In genomic region chr11:115523727-115524399, GRCh38 we compare ENCODE assay signal across 1 cellular context.
TF ChIP-seq lines count a peak whose summit lies in the region.

No MANE protein-coding gene starts in this region.

TF ChIP-seq in HepG2, 621 proteins besides CTCF, POLR2A, EP300 and RAD21 (continued from another document and continues in another):
- 0 out of 2 replicates have a peak, but pooled peaks have one; percentile 63 for TF ChIP-seq SNAPC4 (CRISPR knock-in tag; IDR thresholded peaks at IDR 0.05)
- TF ChIP-seq HINFP (CRISPR knock-in tag; IDR thresholded peaks at IDR 0.05; ENCODE audit: low read depth) = no peak
- TF ChIP-seq RAD51 (IDR thresholded peaks at IDR 0.05; ENCODE audit: borderline replicate concordance) = no peak
- TF ChIP-seq CBFB (CRISPR knock-in tag; IDR thresholded peaks at IDR 0.05) = no peak
- TF ChIP-seq RNF2 (conservative IDR thresholded peaks at IDR 0.05; ENCODE audit: low read depth) = no peak
- TF ChIP-seq ZNF740 (CRISPR knock-in tag; IDR thresholded peaks at IDR 0.05) = no peak
- TF ChIP-seq ZNF816 (CRISPR knock-in tag; IDR thresholded peaks at IDR 0.05; ENCODE audit: borderline replicate concordance) = no peak
- no peak for TF ChIP-seq ATRX (CRISPR knock-in tag; IDR thresholded peaks at IDR 0.05; ENCODE audit: borderline replicate concordance)
- no peak for TF ChIP-seq TSC22D2 (CRISPR knock-in tag; IDR thresholded peaks at IDR 0.05; ENCODE audit: borderline replicate concordance)
- TF ChIP-seq MED1 (CRISPR knock-in tag; IDR thresholded peaks at IDR 0.05) = peak; percentile 75
- TF ChIP-seq ZNF770 (CRISPR knock-in tag; IDR thresholded peaks at IDR 0.05) = no peak
- TF ChIP-seq SOX6 (IDR thresholded peaks at IDR 0.05) = no peak
- peak; percentile 72 for TF ChIP-seq SOX6 (CRISPR knock-in tag; IDR thresholded peaks at IDR 0.05)
- no peak for TF ChIP-seq TMF1 (CRISPR knock-in tag; IDR thresholded peaks at IDR 0.05; ENCODE audit: low read depth)
- TF ChIP-seq DR1 (CRISPR knock-in tag; IDR thresholded peaks at IDR 0.05) = no peak
- no peak for TF ChIP-seq ZNF790 (CRISPR knock-in tag; IDR thresholded peaks at IDR 0.05; ENCODE audit: borderline replicate concordance)
- TF ChIP-seq ZKSCAN8 (CRISPR knock-in tag; IDR thresholded peaks at IDR 0.05; ENCODE audit: borderline replicate concordance) = no peak
- TF ChIP-seq NFKB2 (CRISPR knock-in tag; IDR thresholded peaks at IDR 0.05; ENCODE audit: borderline replicate concordance) = no peak
- no peak for TF ChIP-seq ATM (IDR thresholded peaks at IDR 0.05; ENCODE audit: borderline replicate concordance)
- peak; percentile 76 for TF ChIP-seq ISL2 (CRISPR knock-in tag; IDR thresholded peaks at IDR 0.05)
- TF ChIP-seq ATAD3A (CRISPR knock-in tag; IDR thresholded peaks at IDR 0.05) = no peak
- no peak for TF ChIP-seq ZBED4 (CRISPR knock-in tag; IDR thresholded peaks at IDR 0.05; ENCODE audit: borderline replicate concordance)
- no peak for TF ChIP-seq PHB2 (IDR thresholded peaks at IDR 0.05; ENCODE audit: partially characterized antibody)
- TF ChIP-seq CEBPZ (IDR thresholded peaks at IDR 0.05; ENCODE audit: low read length) = no peak
- no peak for TF ChIP-seq ZNF232 (CRISPR knock-in tag; IDR thresholded peaks at IDR 0.05; ENCODE audit: borderline replicate concordance)
- TF ChIP-seq ZNF609 (CRISPR knock-in tag; IDR thresholded peaks at IDR 0.05; ENCODE audit: borderline replicate concordance) = no peak
- no peak for TF ChIP-seq ZBTB38 (CRISPR knock-in tag; IDR thresholded peaks at IDR 0.05)
- TF ChIP-seq ZNF670 (CRISPR knock-in tag; IDR thresholded peaks at IDR 0.05; ENCODE audit: borderline replicate concordance) = no peak
- TF ChIP-seq AFF4 (CRISPR knock-in tag; IDR thresholded peaks at IDR 0.05) = no peak
- TF ChIP-seq HNF4A (CRISPR knock-in tag; IDR thresholded peaks at IDR 0.05) = peak; percentile 88
- TF ChIP-seq ZNF766 (CRISPR knock-in tag; IDR thresholded peaks at IDR 0.05; ENCODE audit: borderline replicate concordance) = no peak
